Comparison of ENCODE assay signal across 1 cellular context in the genomic region with DNA sequence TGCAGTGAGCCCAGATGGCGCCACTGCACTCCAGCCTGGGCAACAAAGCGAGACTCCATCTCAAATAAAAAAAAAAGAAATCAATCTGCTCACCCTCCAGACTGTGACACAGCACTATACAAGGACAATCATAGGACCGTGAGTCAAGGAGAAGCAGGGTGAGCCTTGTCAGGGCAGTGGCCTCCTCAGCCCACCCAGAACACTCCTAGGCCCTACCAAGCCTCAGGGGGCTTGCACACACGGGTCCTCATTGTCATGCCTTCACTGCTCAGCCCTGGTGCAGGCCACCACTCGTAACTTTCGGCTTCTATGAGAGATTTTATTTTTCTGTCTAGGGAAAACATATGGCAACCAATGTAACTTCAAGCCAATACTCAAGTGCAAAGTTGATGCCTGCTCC.
TF ChIP-seq lines count a peak whose summit lies in the region.

No MANE protein-coding gene starts in this region.

TF ChIP-seq in HCT116, 20 proteins besides CTCF, POLR2A, EP300 and RAD21:
- TF ChIP-seq, protein P1, sequence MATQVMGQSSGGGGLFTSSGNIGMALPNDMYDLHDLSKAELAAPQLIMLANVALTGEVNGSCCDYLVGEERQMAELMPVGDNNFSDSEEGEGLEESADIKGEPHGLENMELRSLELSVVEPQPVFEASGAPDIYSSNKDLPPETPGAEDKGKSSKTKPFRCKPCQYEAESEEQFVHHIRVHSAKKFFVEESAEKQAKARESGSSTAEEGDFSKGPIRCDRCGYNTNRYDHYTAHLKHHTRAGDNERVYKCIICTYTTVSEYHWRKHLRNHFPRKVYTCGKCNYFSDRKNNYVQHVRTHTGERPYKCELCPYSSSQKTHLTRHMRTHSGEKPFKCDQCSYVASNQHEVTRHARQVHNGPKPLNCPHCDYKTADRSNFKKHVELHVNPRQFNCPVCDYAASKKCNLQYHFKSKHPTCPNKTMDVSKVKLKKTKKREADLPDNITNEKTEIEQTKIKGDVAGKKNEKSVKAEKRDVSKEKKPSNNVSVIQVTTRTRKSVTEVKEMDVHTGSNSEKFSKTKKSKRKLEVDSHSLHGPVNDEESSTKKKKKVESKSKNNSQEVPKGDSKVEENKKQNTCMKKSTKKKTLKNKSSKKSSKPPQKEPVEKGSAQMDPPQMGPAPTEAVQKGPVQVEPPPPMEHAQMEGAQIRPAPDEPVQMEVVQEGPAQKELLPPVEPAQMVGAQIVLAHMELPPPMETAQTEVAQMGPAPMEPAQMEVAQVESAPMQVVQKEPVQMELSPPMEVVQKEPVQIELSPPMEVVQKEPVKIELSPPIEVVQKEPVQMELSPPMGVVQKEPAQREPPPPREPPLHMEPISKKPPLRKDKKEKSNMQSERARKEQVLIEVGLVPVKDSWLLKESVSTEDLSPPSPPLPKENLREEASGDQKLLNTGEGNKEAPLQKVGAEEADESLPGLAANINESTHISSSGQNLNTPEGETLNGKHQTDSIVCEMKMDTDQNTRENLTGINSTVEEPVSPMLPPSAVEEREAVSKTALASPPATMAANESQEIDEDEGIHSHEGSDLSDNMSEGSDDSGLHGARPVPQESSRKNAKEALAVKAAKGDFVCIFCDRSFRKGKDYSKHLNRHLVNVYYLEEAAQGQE (IDR thresholded peaks at IDR 0.05; ENCODE audit: low read depth), result no peak
- TF ChIP-seq EGR1 (IDR thresholded peaks at IDR 0.05; ENCODE audit: low read depth), result no peak
